Comparison of ENCODE assay signal across 9 cellular contexts in genomic region chr2:240616860-240617666, GRCh38. TPM values are rescaled to one million over a fixed set of nuclear protein-coding genes. Genes with fewer than 3 reads are reported as not detected.
A peak's percentile ranks its signal among the peaks of the same experiment; 100 is the strongest.
DNase-seq lines count a peak whose midpoint lies in the region; ATAC-seq, FAIRE-seq and TF ChIP-seq lines count a peak whose summit lies in the region.
"Not testable (repeated sequence)": the region's sequence is repeated elsewhere in the genome, so short reads cannot be mapped to it uniquely, and the experiment has no call there.
"Had no signal": no experiment of that assay in that cellular context is flagged by ENCODE, and none has a peak within 500 bp of the region (broad histone marks: within the 10 kb centered on the region; RNA-seq: fewer than 3 reads in every experiment).

No MANE protein-coding gene starts in this region.

- not testable (repeated sequence) for H3K9me3 ChIP-seq in A673 (ENCODE audit: low read depth, low read length, poor library complexity, severe bottlenecking); small intestine (ENCODE audit: control insufficient read depth, low read depth)
- peaks cover 16% of the 10 kb centered on the region; the same call in 1 of the 2 replicates for H3K9me3 ChIP-seq in PC-9 (ENCODE audit: insufficient read depth, low read depth)

- not testable (repeated sequence) for DNase-seq in A673 (ENCODE audit: low spot score); PC-9; activated naive CD8-positive, alpha-beta T cell treated with anti-CD3 and anti-CD28 coated beads, Interleukin-2, amount 10 ng/mL, durations not matched to agents 7 days and 5 days
- peak; percentile 18 for DNase-seq in LoVo (ENCODE audit: low spot score)
- DNase-seq in activated CD8-positive, alpha-beta T cell treated with anti-CD3 and anti-CD28 coated beads for 36 hours, result peak; percentile 58
- DNase-seq in Right ventricle myocardium inferior (ENCODE audit: missing footprints), result peak; percentile 4
- peak; percentile 40 for DNase-seq in small intestine

- H3K27me3 ChIP-seq in A673 (replicated peaks; ENCODE audit: insufficient read depth, low read depth, low read length, poor library complexity); small intestine (ENCODE audit: control insufficient read depth in 2 of 2, insufficient read depth in 2 of 2, low read length in 2 of 2): not testable (repeated sequence)
- peaks cover 30% of the 10 kb centered on the region for H3K27me3 ChIP-seq in PC-9 (ENCODE audit: insufficient read depth, low read depth)

- H3K36me3 Mint-ChIP-seq in activated CD8-positive, alpha-beta T cell treated with anti-CD3 and anti-CD28 coated beads for 36 hours (ENCODE audit: low read depth), result peaks cover 14% of the 10 kb centered on the region
- peaks cover 26% of the 10 kb centered on the region for H3K36me3 Mint-ChIP-seq in activated naive CD8-positive, alpha-beta T cell treated with anti-CD3 and anti-CD28 coated beads, Interleukin-2, amount 10 ng/mL, durations not matched to agents 7 days and 5 days

- not testable (repeated sequence) for H3K27ac Mint-ChIP-seq in activated CD8-positive, alpha-beta T cell treated with anti-CD3 and anti-CD28 coated beads for 36 hours
- H3K27ac Mint-ChIP-seq in activated naive CD8-positive, alpha-beta T cell treated with anti-CD3 and anti-CD28 coated beads, Interleukin-2, amount 10 ng/mL, durations not matched to agents 7 days and 5 days, result peak overlapping the region; percentile 23

- H3K27ac ChIP-seq in A673 (ENCODE audit: low read depth, low read length, poor library complexity, severe bottlenecking); PC-9; small intestine (ENCODE audit: low read depth in 1 of 2, low read length in 1 of 2): not testable (repeated sequence)

- CTCF ChIA-PET in A673 (lab: Charles Lee); PC-9 (lab: Charles Lee): not testable (repeated sequence)
- CTCF ChIA-PET in activated CD8-positive, alpha-beta T cell treated with anti-CD3 and anti-CD28 coated beads for 36 hours (lab: Charles Lee), result interaction anchor here (0.8 to 1.2 kb wide), 3 partner anchors 10 to 37 kb away, joined by 3 to 4 read pairs (median 4); partner anchors contain the start of gene CAPN10

- not testable (repeated sequence) for H3K9me3 Mint-ChIP-seq in activated CD8-positive, alpha-beta T cell treated with anti-CD3 and anti-CD28 coated beads for 36 hours; activated naive CD8-positive, alpha-beta T cell treated with anti-CD3 and anti-CD28 coated beads, Interleukin-2, amount 10 ng/mL, durations not matched to agents 7 days and 5 days

- POLR2A ChIA-PET in A673 (lab: Charles Lee; ENCODE audit: low non-redundant PET); PC-9 (lab: Charles Lee; ENCODE audit: unreplicated experiment): not testable (repeated sequence)
- POLR2A ChIA-PET in activated CD8-positive, alpha-beta T cell treated with anti-CD3 and anti-CD28 coated beads for 36 hours (lab: Charles Lee), result interaction anchor here (0.6 to 1.2 kb wide), 2 partner anchors 8 to 39 kb away, joined by 3 to 4 read pairs; partner anchors contain the start of gene GPR35
- POLR2A ChIA-PET in activated naive CD8-positive, alpha-beta T cell treated with anti-CD3 and anti-CD28 coated beads, Interleukin-2, amount 10 ng/mL, durations not matched to agents 7 days and 5 days (lab: Charles Lee), result interaction anchor here (0.8 to 1.0 kb wide), 2 partner anchors 8 to 31 kb away, joined by 6 read pairs; partner anchors contain the start of genes CAPN10 and GPR35

- BruUV-seq in A673 (replicated peaks; lab: Mats Ljungman, UMichigan); PC-9 (replicated peaks; lab: Mats Ljungman, UMichigan): not testable (repeated sequence)

- not testable (repeated sequence) for H3K4me2 ChIP-seq in PC-9

- intact Hi-C loops in A673 (cut with micrococcal nuclease; ENCODE audit: unreplicated experiment); PC-9 (cut with micrococcal nuclease; ENCODE audit: unreplicated experiment); activated CD8-positive, alpha-beta T cell treated with anti-CD3 and anti-CD28 coated beads for 36 hours (cut with micrococcal nuclease); Right ventricle myocardium inferior (cut with DNase I): not testable (repeated sequence)

- H3K4me1 ChIP-seq in A673 (ENCODE audit: insufficient read depth, low read length, poor library complexity, severe bottlenecking); PC-9 (replicated peaks; ENCODE audit: insufficient read depth); small intestine (ENCODE audit: control insufficient read depth in 2 of 2, insufficient read depth in 1 of 2, low read depth in 1 of 2, low read length in 1 of 2): not testable (repeated sequence)

- WGBS in small intestine, 3 donors, result 86 to 96% (median 93%) methylated on average over 5 of the region's 5 CpGs

- not testable (repeated sequence) for H3K9me2 ChIP-seq in PC-9 (ENCODE audit: insufficient read depth)

- peak; percentile 15; the same call in 1 of the 2 replicates for TF ChIP-seq CTCF in A673 (conservative IDR thresholded peaks at IDR 0.05; ENCODE audit: low read depth, low read length)
- TF ChIP-seq CTCF in GM12873 (IDR thresholded peaks at IDR 0.05; ENCODE audit: insufficient read depth, low read depth, low read length, missing control alignments), result peak; percentile 21
- TF ChIP-seq CTCF in PC-9 (conservative IDR thresholded peaks at IDR 0.05), result peak; percentile 38; the same call in 1 of the 2 replicates
- peak; percentile 30 for TF ChIP-seq CTCF in activated CD8-positive, alpha-beta T cell treated with anti-CD3 and anti-CD28 coated beads for 36 hours (IDR thresholded peaks at IDR 0.05)

- H3K27me3 Mint-ChIP-seq in activated CD8-positive, alpha-beta T cell treated with anti-CD3 and anti-CD28 coated beads for 36 hours; activated naive CD8-positive, alpha-beta T cell treated with anti-CD3 and anti-CD28 coated beads, Interleukin-2, amount 10 ng/mL, durations not matched to agents 7 days and 5 days: not testable (repeated sequence)

- H3K4me1 Mint-ChIP-seq in activated CD8-positive, alpha-beta T cell treated with anti-CD3 and anti-CD28 coated beads for 36 hours (ENCODE audit: low read depth), result peaks cover 20% of the 10 kb centered on the region
- peaks cover 31% of the 10 kb centered on the region for H3K4me1 Mint-ChIP-seq in activated naive CD8-positive, alpha-beta T cell treated with anti-CD3 and anti-CD28 coated beads, Interleukin-2, amount 10 ng/mL, durations not matched to agents 7 days and 5 days

- not testable (repeated sequence) for H3K79me2 ChIP-seq in PC-9 (ENCODE audit: low read depth)

- not testable (repeated sequence) for FAIRE-seq in small intestine (lab: Jason Lieb, UNC)

- not testable (repeated sequence) for H3K36me3 ChIP-seq in A673 (ENCODE audit: insufficient read depth, low read length, poor library complexity, severe bottlenecking); PC-9 (ENCODE audit: low read depth)
- peaks cover 0 to 25% of the 10 kb centered on the region in 2 donors for H3K36me3 ChIP-seq in small intestine (ENCODE audit: control insufficient read depth in 2 of 2, insufficient read depth in 2 of 2, low read length in 2 of 2)

- not testable (repeated sequence) for H3K4me3 Mint-ChIP-seq in activated CD8-positive, alpha-beta T cell treated with anti-CD3 and anti-CD28 coated beads for 36 hours; activated naive CD8-positive, alpha-beta T cell treated with anti-CD3 and anti-CD28 coated beads, Interleukin-2, amount 10 ng/mL, durations not matched to agents 7 days and 5 days

- H2AFZ ChIP-seq in PC-9, result not testable (repeated sequence)

- not testable (repeated sequence) for H3K4me3 ChIP-seq in A673 (ENCODE audit: low read depth, low read length, poor library complexity, severe bottlenecking); PC-9; small intestine (ENCODE audit: low read depth in 1 of 2, low read length in 2 of 2)

- ATAC-seq in activated CD8-positive, alpha-beta T cell treated with anti-CD3 and anti-CD28 coated beads for 36 hours, result peak; percentile 7
- ATAC-seq in activated naive CD8-positive, alpha-beta T cell treated with anti-CD3 and anti-CD28 coated beads, Interleukin-2, amount 10 ng/mL, durations not matched to agents 7 days and 5 days (ENCODE audit: low read depth); Right ventricle myocardium inferior: not testable (repeated sequence)

- not testable (repeated sequence) for H4K20me1 ChIP-seq in PC-9 (ENCODE audit: insufficient read depth)

- not testable (repeated sequence) for H3F3A ChIP-seq in PC-9 (ENCODE audit: insufficient read depth, low read depth)

RNA-seq across cellular contexts. Expression of gene GPR35, which starts 8.2 kb away (rescaled TPM):
- total RNA-seq in A673 (2021) (2.7 and 2.9 TPM in 2 replicates), PC-9 (2021) (1.1 and 2.5 TPM in 2 replicates), Right ventricle myocardium inferior (2.2 TPM)
- 10 to 100 TPM; 14.4 to 14.6 TPM for total RNA-seq in activated CD8-positive, alpha-beta T cell treated with anti-CD3 and anti-CD28 coated beads for 36 hours
- 10 to 100 TPM; 19.2 to 19.3 TPM for total RNA-seq in activated naive CD8-positive, alpha-beta T cell treated with anti-CD3 and anti-CD28 coated beads, Interleukin-2, amount 10 ng/mL, durations not matched to agents 7 days and 5 days
- polyA plus RNA-seq in small intestine, result 100 to 1,000 TPM in 2 of 3 donors, 10 to 100 TPM in 1; 75.5 to 367 (median 327) TPM
- total RNA-seq: epithelial cell of proximal tubule had no signal

RNA-seq across cellular contexts. Expression of gene CAPN10, which starts 30.5 kb away (rescaled TPM):
- total RNA-seq in A673 (2021) (43.4 and 43.5 TPM in 2 replicates), PC-9 (2021) (49.8 and 70.3 TPM in 2 replicates), Right ventricle myocardium inferior (51.8 TPM)
- total RNA-seq in activated CD8-positive, alpha-beta T cell treated with anti-CD3 and anti-CD28 coated beads for 36 hours, result 10 to 100 TPM; 26.8 to 29.1 TPM
- 10 to 100 TPM; 72.3 to 74.2 TPM for total RNA-seq in activated naive CD8-positive, alpha-beta T cell treated with anti-CD3 and anti-CD28 coated beads, Interleukin-2, amount 10 ng/mL, durations not matched to agents 7 days and 5 days
- 10 to 100 TPM; 19.7 to 33.8 (median 32.9) TPM for polyA plus RNA-seq in small intestine

RNA-seq across cellular contexts. Expression of gene RNPEPL1, which starts 48.8 kb away (rescaled TPM):
- 26.5 and 29.4 TPM in 2 replicates for total RNA-seq in A673 (2021)
- 101 and 125 TPM in 2 replicates for total RNA-seq in PC-9 (2021)
- total RNA-seq in activated CD8-positive, alpha-beta T cell treated with anti-CD3 and anti-CD28 coated beads for 36 hours, result 10 to 100 TPM; 39.1 to 40.5 TPM
- 100 to 1,000 TPM; 124 TPM for total RNA-seq in activated naive CD8-positive, alpha-beta T cell treated with anti-CD3 and anti-CD28 coated beads, Interleukin-2, amount 10 ng/mL, durations not matched to agents 7 days and 5 days
- 98.4 TPM for total RNA-seq in Right ventricle myocardium inferior
- polyA plus RNA-seq in small intestine, result 100 to 1,000 TPM; 100 to 149 (median 131) TPM

RNA-seq across cellular contexts. Expression of gene DUSP28, which starts 56.9 kb away (rescaled TPM):
- total RNA-seq in A673 (2021), result 4.9 and 5.1 TPM in 2 replicates
- 10.9 and 11.5 TPM in 2 replicates for total RNA-seq in PC-9 (2021)
- 1 to 10 TPM; 4.5 to 6.2 TPM for total RNA-seq in activated CD8-positive, alpha-beta T cell treated with anti-CD3 and anti-CD28 coated beads for 36 hours
- 10 to 100 TPM; 12.3 to 13.8 TPM for total RNA-seq in activated naive CD8-positive, alpha-beta T cell treated with anti-CD3 and anti-CD28 coated beads, Interleukin-2, amount 10 ng/mL, durations not matched to agents 7 days and 5 days
- total RNA-seq in Right ventricle myocardium inferior, result 14.4 TPM
- 1 to 10 TPM; 1.8 to 7.0 (median 3.1) TPM for polyA plus RNA-seq in small intestine

RNA-seq across cellular contexts. Expression of gene ANKMY1, which starts 59.3 kb away (rescaled TPM):
- total RNA-seq in A673 (2021) (21.0 and 21.8 TPM in 2 replicates), PC-9 (2021) (85.7 and 94.8 TPM in 2 replicates), Right ventricle myocardium inferior (5.9 TPM)
- total RNA-seq in activated CD8-positive, alpha-beta T cell treated with anti-CD3 and anti-CD28 coated beads for 36 hours, result 10 to 100 TPM; 14.5 to 18.6 TPM
- total RNA-seq in activated naive CD8-positive, alpha-beta T cell treated with anti-CD3 and anti-CD28 coated beads, Interleukin-2, amount 10 ng/mL, durations not matched to agents 7 days and 5 days, result 10 to 100 TPM; 50.9 to 53.2 TPM
- polyA plus RNA-seq in small intestine, result 1 to 10 TPM; 3.4 to 5.9 (median 5.9) TPM
